In the genomic region with DNA sequence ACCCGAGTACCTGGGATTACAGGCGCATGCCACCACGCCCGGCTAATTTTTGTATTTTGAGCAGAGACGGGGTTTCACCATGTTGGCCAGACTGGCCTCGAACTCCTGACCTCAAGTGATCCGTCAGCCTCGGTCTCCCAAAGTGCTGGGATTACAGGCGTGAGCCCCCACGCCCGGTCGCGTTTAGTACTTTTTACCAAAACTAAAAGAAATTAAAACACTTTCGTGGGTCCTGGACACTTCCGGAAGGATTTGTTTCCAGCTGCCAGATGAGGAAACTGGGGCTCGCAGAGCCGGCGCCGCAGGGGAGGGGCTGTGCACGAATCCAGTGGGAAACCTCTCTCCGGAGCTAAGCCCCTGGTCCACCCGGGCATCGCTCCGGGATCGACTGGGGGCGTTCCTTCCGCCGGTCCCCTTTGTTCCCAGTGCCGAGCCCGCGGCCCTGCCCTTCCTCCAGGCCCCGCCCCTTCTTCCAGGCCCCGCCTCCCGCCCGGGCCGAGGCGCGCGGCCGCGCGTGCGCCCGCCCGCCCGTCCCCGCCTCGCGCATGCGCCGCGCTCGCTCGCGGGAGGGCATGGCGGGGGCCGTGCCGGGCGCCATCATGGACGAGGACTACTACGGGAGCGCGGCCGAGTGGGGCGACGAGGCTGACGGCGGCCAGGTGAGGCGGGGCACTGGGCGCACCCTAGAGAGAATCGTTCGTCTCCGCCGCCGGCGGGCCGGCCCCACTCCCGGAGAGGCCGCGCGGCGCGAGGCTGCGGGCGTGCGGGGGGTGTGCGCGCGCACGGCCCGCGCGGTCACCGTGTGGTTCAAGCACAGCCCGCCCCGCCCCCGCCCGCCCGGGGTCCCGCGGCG, we compare ENCODE assay signal across 8 cellular contexts. TPM values are rescaled to one million over a fixed set of nuclear protein-coding genes. Genes with fewer than 3 reads are reported as not detected.
DNase-seq lines count a peak whose midpoint lies in the region; ATAC-seq and TF ChIP-seq lines count a peak whose summit lies in the region.

Gene NELFCD, plus strand, starts transcription at position 546 of the 853 bp plus-strand sequence. Its CDS starts 54 bp downstream, at position 600.

- H3K9me3 Mint-ChIP-seq in naive thymus-derived CD8-positive, alpha-beta T cell = peaks cover 0 to 14% (median 9%) of the 10 kb centered on the region in 9 donors
- peaks cover 2 to 8% of the 10 kb centered on the region in 2 donors for H3K9me3 Mint-ChIP-seq in stimulated activated naive B cell treated with anti-CD40 and anti-IgM and Interleukin-4, amounts not matched to agents 10 μg/mL and 1 μg/mL and 100 μg/mL, for 72 hours

- peaks cover 0 to 1% (median 0%) of the 10 kb centered on the region in 5 donors for H3K27me3 Mint-ChIP-seq in naive thymus-derived CD8-positive, alpha-beta T cell
- H3K27me3 Mint-ChIP-seq in stimulated activated naive B cell treated with anti-CD40 and anti-IgM and Interleukin-4, amounts not matched to agents 10 μg/mL and 1 μg/mL and 100 μg/mL, for 72 hours = no peaks in the 10 kb centered on the region

- peak within 1 kb of the TSS; percentile 54 to 95 (median 92) for H3K4me3 Mint-ChIP-seq in naive thymus-derived CD8-positive, alpha-beta T cell
- peak within 1 kb of the TSS; percentile 89 to 92 for H3K4me3 Mint-ChIP-seq in stimulated activated naive B cell treated with anti-CD40 and anti-IgM and Interleukin-4, amounts not matched to agents 10 μg/mL and 1 μg/mL and 100 μg/mL, for 72 hours

- peak within 1 kb of the TSS; percentile 53 to 95 (median 91) for H3K27ac Mint-ChIP-seq in naive thymus-derived CD8-positive, alpha-beta T cell
- peak within 1 kb of the TSS; percentile 94 for H3K27ac Mint-ChIP-seq in stimulated activated naive B cell treated with anti-CD40 and anti-IgM and Interleukin-4, amounts not matched to agents 10 μg/mL and 1 μg/mL and 100 μg/mL, for 72 hours

- H3K36me3 Mint-ChIP-seq in naive thymus-derived CD8-positive, alpha-beta T cell = peaks cover 0 to 4% (median 4%) of the 10 kb centered on the region in 3 donors
- peaks cover 7 to 19% of the 10 kb centered on the region in 2 donors for H3K36me3 Mint-ChIP-seq in stimulated activated naive B cell treated with anti-CD40 and anti-IgM and Interleukin-4, amounts not matched to agents 10 μg/mL and 1 μg/mL and 100 μg/mL, for 72 hours

- peak; percentile 63 for DNase-seq in DMS153 treated with DMSO at 0.1 percent for 48 hours (lab: John Stamatoyannopoulos, UW; ENCODE audit: unreplicated experiment)
- peak; percentile 54 for DNase-seq in KG1 (lab: John Stamatoyannopoulos, UW)
- DNase-seq in RKO (ENCODE audit: low spot score) = peak; percentile 92
- DNase-seq in activated T-helper 1 cell treated with anti-CD3 and anti-CD28 coated beads, Interleukin-2, amount 50 U/mL, for 16 hours (ENCODE audit: low read depth in 1 of 2, low spot score in 1 of 2) = peak; percentile 78 to 83
- DNase-seq in fibroblast of mammary gland (ENCODE audit: low read depth) = peak; percentile 68
- DNase-seq in naive thymus-derived CD8-positive, alpha-beta T cell = peak; percentile 76 to 97 (median 88)
- DNase-seq in stimulated activated naive B cell treated with anti-CD40 and anti-IgM and Interleukin-4, amounts not matched to agents 10 μg/mL and 1 μg/mL and 100 μg/mL, for 72 hours = peak; percentile 82

- peak; percentile 57 for ATAC-seq in GM21717 (IDR thresholded peaks at IDR 0.05; ENCODE audit: unreplicated experiment)
- ATAC-seq in naive thymus-derived CD8-positive, alpha-beta T cell = peak; percentile 94
- ATAC-seq in stimulated activated naive B cell treated with anti-CD40 and anti-IgM and Interleukin-4, amounts not matched to agents 10 μg/mL and 1 μg/mL and 100 μg/mL, for 72 hours (replicated peaks) = peak; percentile 85 to 88

- POLR2A ChIA-PET in naive thymus-derived CD8-positive, alpha-beta T cell (lab: Charles Lee) = interaction anchor here (0.9 to 2.5 kb wide), 8 partner anchors 17 to 92 kb away, joined by 3 to 40 read pairs (median 7); partner anchors contain the start of genes ATP5F1E and PRELID3B

- peaks cover 22 to 45% (median 33%) of the 10 kb centered on the region in 4 donors for H3K4me1 Mint-ChIP-seq in naive thymus-derived CD8-positive, alpha-beta T cell
- peaks cover 30 to 52% of the 10 kb centered on the region in 2 donors for H3K4me1 Mint-ChIP-seq in stimulated activated naive B cell treated with anti-CD40 and anti-IgM and Interleukin-4, amounts not matched to agents 10 μg/mL and 1 μg/mL and 100 μg/mL, for 72 hours

- peak within 1 kb of the TSS; percentile 86 for H3K4me3 ChIP-seq in fibroblast of mammary gland (ENCODE audit: control insufficient read depth, low read depth, low read length)

- no peak for TF ChIP-seq CTCF in fibroblast of mammary gland (conservative IDR thresholded peaks at IDR 0.05; ENCODE audit: control insufficient read depth, insufficient read depth, low read depth, low read length)

RNA-seq across cellular contexts. Expression of gene NELFCD, which starts in this region (rescaled TPM):
- 100 to 1,000 TPM in 1 of 2 experiments, 10 to 100 TPM in 1; 92.4 to 101 TPM for total RNA-seq in naive thymus-derived CD8-positive, alpha-beta T cell
- 10 to 100 TPM; 63.6 to 76.5 (median 74.0) TPM for polyA plus RNA-seq in naive thymus-derived CD8-positive, alpha-beta T cell

Comparison
In these comparisons a context has a peak if more than half of its experiments do, and no peak if none do; other contexts are left out.
1. Peak in every context shown above with its lines: DNase-seq, ATAC-seq and H3K4me3 ChIP-seq.